In the genomic region with DNA sequence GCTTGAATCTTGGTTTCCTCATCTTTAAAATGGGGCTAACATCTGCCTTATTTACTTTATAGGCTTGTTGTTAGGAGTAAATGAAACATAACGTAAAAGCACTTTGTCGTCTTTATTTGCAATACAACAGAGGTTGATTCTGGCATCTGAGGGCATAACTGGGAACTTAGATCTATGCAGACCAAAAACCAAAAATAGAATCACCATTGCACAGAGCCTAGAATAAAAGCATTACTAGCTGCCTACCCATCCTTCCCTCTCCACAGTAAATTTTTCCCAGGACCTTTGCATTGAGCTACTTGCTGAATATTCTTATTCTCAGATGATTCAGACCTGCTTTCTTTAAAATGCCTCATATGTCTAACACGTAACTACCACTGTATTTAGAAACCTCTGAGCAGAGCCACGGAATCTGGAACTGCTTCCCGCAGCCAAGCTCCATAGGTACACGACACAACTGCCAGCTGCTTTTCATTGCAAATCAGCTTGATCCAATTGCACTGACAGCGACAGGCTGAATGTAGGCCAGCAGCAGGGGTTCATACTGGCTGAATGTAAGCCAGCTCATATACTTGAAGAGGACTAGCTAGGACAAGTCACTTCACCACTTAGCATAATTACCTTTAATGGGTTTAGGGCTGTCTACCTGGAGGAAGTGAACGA, we compare ENCODE assay signal across 14 cellular contexts. TPM values are rescaled to one million over a fixed set of nuclear protein-coding genes. Genes with fewer than 3 reads are reported as not detected.
DNase-seq lines count a peak whose midpoint lies in the region; ATAC-seq and TF ChIP-seq lines count a peak whose summit lies in the region.
"Had no signal": no experiment of that assay in that cellular context is flagged by ENCODE, and none has a peak within 500 bp of the region (broad histone marks: within the 10 kb centered on the region; RNA-seq: fewer than 3 reads in every experiment).

No MANE protein-coding gene starts in this region.

- H3K4me3 ChIP-seq in neural progenitor cell = no peak overlapping the region
- H3K4me3 ChIP-seq: HAP-1, K562, left lung had no signal

- TF ChIP-seq CTCF in brain (conservative IDR thresholded peaks at IDR 0.05) (no peak), neural progenitor cell (IDR thresholded peaks at IDR 0.05) (no peak)

- CTCF ChIA-PET in HEK293T (lab: Yijun Ruan, JAX) = interaction anchor here (0.5 to 0.6 kb wide), 2 partner anchors 31 to 302 kb away, joined by 3 to 4 read pairs; no protein-coding TSS in a partner anchor

- H2AFZ ChIP-seq in neural progenitor cell (replicated peaks) = no peak overlapping the region

- no peak overlapping the region for H3K9ac ChIP-seq in neural progenitor cell

- H3K4me1 Mint-ChIP-seq in brain (peaks cover 39% of the 10 kb centered on the region), neural progenitor cell (peaks cover 25% of the 10 kb centered on the region)
- H3K4me1 Mint-ChIP-seq in activated naive CD8-positive, alpha-beta T cell treated with anti-CD3 and anti-CD28 coated beads, Interleukin-2, amount 50 U/mL, for 24 hours = peaks cover 4% of the 10 kb centered on the region

- no peaks in the 10 kb centered on the region for H3K9me3 ChIP-seq in neural progenitor cell (ENCODE audit: low read depth)
- H3K9me3 ChIP-seq: HAP-1, left lung had no signal

- no peak overlapping the region for H3K27ac ChIP-seq in neural progenitor cell
- H3K27ac ChIP-seq: left lung had no signal

- H3K79me2 ChIP-seq in neural progenitor cell (ENCODE audit: low read depth) = no peaks in the 10 kb centered on the region

- H3K4me1 ChIP-seq in neural progenitor cell = peaks cover 34% of the 10 kb centered on the region
- H3K4me1 ChIP-seq: left lung had no signal

- no peaks in the 10 kb centered on the region for H3K36me3 ChIP-seq in neural progenitor cell
- H3K36me3 ChIP-seq: HAP-1, left lung had no signal

- peak overlapping the region; percentile 63 for H3K4me2 ChIP-seq in neural progenitor cell

- H3K9me3 Mint-ChIP-seq in brain = no peaks in the 10 kb centered on the region
- peaks cover 2% of the 10 kb centered on the region for H3K9me3 Mint-ChIP-seq in neural progenitor cell
- H3K9me3 Mint-ChIP-seq in activated naive CD8-positive, alpha-beta T cell treated with anti-CD3 and anti-CD28 coated beads, Interleukin-2, amount 50 U/mL, for 24 hours = no peaks in the 10 kb centered on the region
- H3K9me3 Mint-ChIP-seq: activated CD4-positive, alpha-beta memory T cell treated with anti-CD3 and anti-CD28 coated beads for 36 hours; CD8-positive, alpha-beta T cell; T-helper 1 cell treated with Interleukin-12 subunit alpha and Interleukin-12 subunit beta and Interleukin-4 antibody, amounts not matched to agents 30 μg/mL and 1 μg/mL, for 36 hours had no signal

- H3K36me3 Mint-ChIP-seq in brain (no peaks in the 10 kb centered on the region), neural progenitor cell (no peaks in the 10 kb centered on the region)
- H3K36me3 Mint-ChIP-seq in activated naive CD8-positive, alpha-beta T cell treated with anti-CD3 and anti-CD28 coated beads, Interleukin-2, amount 50 U/mL, for 24 hours (ENCODE audit: low read depth) = no peaks in the 10 kb centered on the region
- H3K36me3 Mint-ChIP-seq: activated CD4-positive, alpha-beta memory T cell treated with anti-CD3 and anti-CD28 coated beads for 36 hours; CD8-positive, alpha-beta T cell had no signal

- DNase-seq in HEK293T (ENCODE audit: extremely low spot score) (no peak), NCI-H2107 treated with DMSO at 0.1 percent for 48 hours (lab: John Stamatoyannopoulos, UW; ENCODE audit: unreplicated experiment) (peak; percentile 99), neural progenitor cell (ENCODE audit: low spot score) (peak; percentile 73), HT-29 (ENCODE audit: low spot score) (no peak)
- DNase-seq in activated naive CD8-positive, alpha-beta T cell treated with anti-CD3 and anti-CD28 coated beads, Interleukin-2, amount 50 U/mL, for 24 hours = no peak
- DNase-seq: activated CD4-positive, alpha-beta memory T cell treated with anti-CD3 and anti-CD28 coated beads for 36 hours; CD8-positive, alpha-beta T cell; left lung; stimulated activated naive CD8-positive, alpha-beta T cell treated with anti-CD3 and anti-CD28 coated beads, Interleukin-15, Interleukin-2, amounts not matched to agents 100 U/mL and 50 U/mL, for 24 hours had no signal

- H3K4me3 Mint-ChIP-seq in brain (peak overlapping the region in 3 of 5 experiments; percentile 41 to 64 (median 57)), neural progenitor cell (no peak overlapping the region)
- H3K4me3 Mint-ChIP-seq in activated naive CD8-positive, alpha-beta T cell treated with anti-CD3 and anti-CD28 coated beads, Interleukin-2, amount 50 U/mL, for 24 hours = no peak overlapping the region
- H3K4me3 Mint-ChIP-seq: activated CD4-positive, alpha-beta memory T cell treated with anti-CD3 and anti-CD28 coated beads for 36 hours; CD8-positive, alpha-beta T cell; T-helper 1 cell treated with Interleukin-12 subunit alpha and Interleukin-12 subunit beta and Interleukin-4 antibody, amounts not matched to agents 30 μg/mL and 1 μg/mL, for 36 hours had no signal

- H3K27ac Mint-ChIP-seq in brain = peak overlapping the region in 3 of 5 experiments; percentile 43 to 88 (median 81)
- no peak overlapping the region for H3K27ac Mint-ChIP-seq in neural progenitor cell
- no peak overlapping the region for H3K27ac Mint-ChIP-seq in activated naive CD8-positive, alpha-beta T cell treated with anti-CD3 and anti-CD28 coated beads, Interleukin-2, amount 50 U/mL, for 24 hours
- H3K27ac Mint-ChIP-seq: activated CD4-positive, alpha-beta memory T cell treated with anti-CD3 and anti-CD28 coated beads for 36 hours; CD8-positive, alpha-beta T cell; T-helper 1 cell treated with Interleukin-12 subunit alpha and Interleukin-12 subunit beta and Interleukin-4 antibody, amounts not matched to agents 30 μg/mL and 1 μg/mL, for 36 hours had no signal

- no peaks in the 10 kb centered on the region for H3K27me3 ChIP-seq in neural progenitor cell
- H3K27me3 ChIP-seq: left lung had no signal

- POLR2A ChIA-PET in HEK293T (lab: Yijun Ruan, JAX) = no interaction called here

- peaks cover 26% of the 10 kb centered on the region for H3F3A ChIP-seq in neural progenitor cell (ENCODE audit: low read depth)

- H3K27me3 Mint-ChIP-seq in brain (no peaks in the 10 kb centered on the region), neural progenitor cell (ENCODE audit: insufficient read depth, low read depth) (peaks cover 2% of the 10 kb centered on the region)
- H3K27me3 Mint-ChIP-seq in activated naive CD8-positive, alpha-beta T cell treated with anti-CD3 and anti-CD28 coated beads, Interleukin-2, amount 50 U/mL, for 24 hours = peaks cover 3% of the 10 kb centered on the region
- H3K27me3 Mint-ChIP-seq: activated CD4-positive, alpha-beta memory T cell treated with anti-CD3 and anti-CD28 coated beads for 36 hours had no signal

- no peak for ATAC-seq in activated naive CD8-positive, alpha-beta T cell treated with anti-CD3 and anti-CD28 coated beads, Interleukin-2, amount 50 U/mL, for 24 hours
- ATAC-seq in HG02981 (IDR thresholded peaks at IDR 0.05; ENCODE audit: unreplicated experiment) = no peak
- ATAC-seq: CD8-positive, alpha-beta T cell; K562; left lung; stimulated activated naive CD8-positive, alpha-beta T cell treated with anti-CD3 and anti-CD28 coated beads, Interleukin-15, Interleukin-2, amounts not matched to agents 100 U/mL and 50 U/mL, for 24 hours had no signal

- H4K20me1 ChIP-seq in neural progenitor cell (ENCODE audit: low read depth) = no peaks in the 10 kb centered on the region

TF ChIP-seq in HEK293T, 16 proteins besides CTCF, POLR2A, EP300 and RAD21:
- no peak for TF ChIP-seq CTBP1 (IDR thresholded peaks at IDR 0.05; ENCODE audit: borderline replicate concordance)
- TF ChIP-seq, protein P1, sequence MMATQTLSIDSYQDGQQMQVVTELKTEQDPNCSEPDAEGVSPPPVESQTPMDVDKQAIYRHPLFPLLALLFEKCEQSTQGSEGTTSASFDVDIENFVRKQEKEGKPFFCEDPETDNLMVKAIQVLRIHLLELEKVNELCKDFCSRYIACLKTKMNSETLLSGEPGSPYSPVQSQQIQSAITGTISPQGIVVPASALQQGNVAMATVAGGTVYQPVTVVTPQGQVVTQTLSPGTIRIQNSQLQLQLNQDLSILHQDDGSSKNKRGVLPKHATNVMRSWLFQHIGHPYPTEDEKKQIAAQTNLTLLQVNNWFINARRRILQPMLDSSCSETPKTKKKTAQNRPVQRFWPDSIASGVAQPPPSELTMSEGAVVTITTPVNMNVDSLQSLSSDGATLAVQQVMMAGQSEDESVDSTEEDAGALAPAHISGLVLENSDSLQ (IDR thresholded peaks at IDR 0.05) = peak; percentile 46; the same call in 1 of the 2 replicates
TF ChIP-seq in HEK293T: peak in this region for 1.

RNA-seq across cellular contexts. Expression of a gene that starts 33.2 kb away (rescaled TPM):
- 178 TPM for polyA plus RNA-seq in brain (ENCODE audit: insufficient read depth, low read depth, low replicate concordance)
- 399 and 534 TPM in 2 replicates for total RNA-seq in neural progenitor cell (ENCODE audit: low replicate concordance)
- total RNA-seq in HT-29 (2014; rRNA removed; shearing (Covaris generic)) = 227 TPM in 2 replicates

Comparison
In these comparisons a context has a peak if more than half of its experiments do, and no peak if none do; other contexts are left out.
1. DNase-seq: peak in NCI-H2107 treated with DMSO at 0.1 percent for 48 hours (single experiment) and neural progenitor cell (single experiment); none in HEK293T (single experiment), HT-29 (single experiment) and activated naive CD8-positive, alpha-beta T cell treated with anti-CD3 and anti-CD28 coated beads, Interleukin-2, amount 50 U/mL, for 24 hours (single experiment).
2. H3K27ac Mint-ChIP-seq: peak in brain (3 of 5); none in neural progenitor cell (single experiment) and activated naive CD8-positive, alpha-beta T cell treated with anti-CD3 and anti-CD28 coated beads, Interleukin-2, amount 50 U/mL, for 24 hours (single experiment).
3. H3K4me3 Mint-ChIP-seq: peak in brain (3 of 5); none in neural progenitor cell (single experiment) and activated naive CD8-positive, alpha-beta T cell treated with anti-CD3 and anti-CD28 coated beads, Interleukin-2, amount 50 U/mL, for 24 hours (single experiment).